9 cellular contexts compared by ENCODE assay signal in the genomic region with DNA sequence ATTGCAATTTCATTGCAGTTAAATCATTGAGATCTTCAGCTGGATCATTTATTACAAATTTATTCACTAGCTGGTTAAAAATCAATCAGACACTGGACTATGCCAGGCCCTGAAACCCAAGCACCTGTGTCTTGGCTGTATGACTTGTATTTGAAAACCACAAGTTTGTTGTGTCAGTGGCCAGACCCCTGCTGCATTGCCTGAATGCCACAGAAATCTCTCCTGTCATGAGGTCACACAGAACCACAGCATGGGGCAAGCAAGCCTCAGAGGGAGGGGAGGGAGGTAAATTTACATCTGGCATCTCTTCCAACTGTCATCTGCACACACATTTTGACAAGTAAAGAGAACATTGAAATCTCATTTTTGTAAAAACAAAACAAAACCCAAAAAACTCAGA.
DNase-seq lines count a peak whose midpoint lies in the region; ATAC-seq and TF ChIP-seq lines count a peak whose summit lies in the region.
"Had no signal": no experiment of that assay in that cellular context is flagged by ENCODE, and none has a peak within 500 bp of the region (broad histone marks: within the 10 kb centered on the region; RNA-seq: fewer than 3 reads in every experiment).

No MANE protein-coding gene starts in this region.

- peak; percentile 37 for ATAC-seq in activated CD4-positive, alpha-beta T cell treated with anti-CD3 and anti-CD28 coated beads for 36 hours
- ATAC-seq in HG03060 (IDR thresholded peaks at IDR 0.05; ENCODE audit: low read depth, unreplicated experiment), result peak; percentile 93

- intact Hi-C loops in activated CD4-positive, alpha-beta T cell treated with anti-CD3 and anti-CD28 coated beads for 36 hours (cut with DNase I, micrococcal nuclease), result no loop called here

- CTCF ChIA-PET in activated CD4-positive, alpha-beta T cell treated with anti-CD3 and anti-CD28 coated beads for 36 hours (lab: Charles Lee), result no interaction called here

- no peaks in the 10 kb centered on the region for H3K9me3 Mint-ChIP-seq in activated CD4-positive, alpha-beta T cell treated with anti-CD3 and anti-CD28 coated beads for 36 hours (ENCODE audit: low read depth)
- H3K9me3 Mint-ChIP-seq in T-helper 2 cell treated with Interferon-gamma antibody and Interleukin-4, amounts not matched to agents 5 μg/mL and 100 μg/mL, for 36 hours, result no peaks in the 10 kb centered on the region
- H3K9me3 Mint-ChIP-seq in stimulated activated naive CD8-positive, alpha-beta T cell treated with anti-CD3 and anti-CD28 coated beads, Interleukin-15, Interleukin-2, amounts not matched to agents 100 ng/mL and 50 ng/mL, for 24 hours, result no peaks in the 10 kb centered on the region
- H3K9me3 Mint-ChIP-seq in mesothelial cell of epicardium, result no peaks in the 10 kb centered on the region

- no peak for DNase-seq in activated CD4-positive, alpha-beta T cell treated with anti-CD3 and anti-CD28 coated beads for 36 hours
- no peak for DNase-seq in activated CD4-positive, alpha-beta T cell treated with anti-CD3 and anti-CD28 coated beads, Interleukin-2, amount 50 U/mL, for 4 hours
- DNase-seq in T-helper 2 cell treated with Interferon-gamma antibody and Interleukin-4, amounts not matched to agents 5 μg/mL and 100 μg/mL, for 36 hours (ENCODE audit: low spot score), result no peak
- DNase-seq in mesothelial cell of epicardium (ENCODE audit: low spot score in 2 of 2, unreplicated experiment in 2 of 2), result no peak
- no peak for DNase-seq in globus pallidus (ENCODE audit: low spot score)
- DNase-seq in mesenteric fat pad (ENCODE audit: low spot score), result no peak

- no peaks in the 10 kb centered on the region for H3K27me3 Mint-ChIP-seq in activated CD4-positive, alpha-beta T cell treated with anti-CD3 and anti-CD28 coated beads for 36 hours
- no peaks in the 10 kb centered on the region for H3K27me3 Mint-ChIP-seq in T-helper 2 cell treated with Interferon-gamma antibody and Interleukin-4, amounts not matched to agents 5 μg/mL and 100 μg/mL, for 36 hours (ENCODE audit: low read depth)
- H3K27me3 Mint-ChIP-seq in stimulated activated naive CD8-positive, alpha-beta T cell treated with anti-CD3 and anti-CD28 coated beads, Interleukin-15, Interleukin-2, amounts not matched to agents 100 ng/mL and 50 ng/mL, for 24 hours, result no peaks in the 10 kb centered on the region
- H3K27me3 Mint-ChIP-seq in mesothelial cell of epicardium (ENCODE audit: low read depth), result no peaks in the 10 kb centered on the region

- no peaks in the 10 kb centered on the region for H3K36me3 Mint-ChIP-seq in activated CD4-positive, alpha-beta T cell treated with anti-CD3 and anti-CD28 coated beads for 36 hours (ENCODE audit: low read depth)
- no peaks in the 10 kb centered on the region for H3K36me3 Mint-ChIP-seq in T-helper 2 cell treated with Interferon-gamma antibody and Interleukin-4, amounts not matched to agents 5 μg/mL and 100 μg/mL, for 36 hours (ENCODE audit: low read depth)
- H3K36me3 Mint-ChIP-seq in stimulated activated naive CD8-positive, alpha-beta T cell treated with anti-CD3 and anti-CD28 coated beads, Interleukin-15, Interleukin-2, amounts not matched to agents 100 ng/mL and 50 ng/mL, for 24 hours (ENCODE audit: low read depth), result no peaks in the 10 kb centered on the region
- no peaks in the 10 kb centered on the region for H3K36me3 Mint-ChIP-seq in mesothelial cell of epicardium

- H3K4me1 Mint-ChIP-seq in activated CD4-positive, alpha-beta T cell treated with anti-CD3 and anti-CD28 coated beads for 36 hours, result peaks cover 6% of the 10 kb centered on the region
- H3K4me1 Mint-ChIP-seq in T-helper 2 cell treated with Interferon-gamma antibody and Interleukin-4, amounts not matched to agents 5 μg/mL and 100 μg/mL, for 36 hours (ENCODE audit: low read depth), result peaks cover 21% of the 10 kb centered on the region
- H3K4me1 Mint-ChIP-seq in stimulated activated naive CD8-positive, alpha-beta T cell treated with anti-CD3 and anti-CD28 coated beads, Interleukin-15, Interleukin-2, amounts not matched to agents 100 ng/mL and 50 ng/mL, for 24 hours (ENCODE audit: low read depth), result peaks cover 20% of the 10 kb centered on the region
- H3K4me1 Mint-ChIP-seq in mesothelial cell of epicardium, result peaks cover 4% of the 10 kb centered on the region
- H3K4me1 Mint-ChIP-seq: B cell had no signal

- H3K27ac Mint-ChIP-seq in activated CD4-positive, alpha-beta T cell treated with anti-CD3 and anti-CD28 coated beads for 36 hours, result no peak overlapping the region
- H3K27ac Mint-ChIP-seq in T-helper 2 cell treated with Interferon-gamma antibody and Interleukin-4, amounts not matched to agents 5 μg/mL and 100 μg/mL, for 36 hours, result no peak overlapping the region
- H3K27ac Mint-ChIP-seq in stimulated activated naive CD8-positive, alpha-beta T cell treated with anti-CD3 and anti-CD28 coated beads, Interleukin-15, Interleukin-2, amounts not matched to agents 100 ng/mL and 50 ng/mL, for 24 hours, result peak overlapping the region; percentile 8
- H3K27ac Mint-ChIP-seq in mesothelial cell of epicardium, result no peak overlapping the region
- H3K27ac Mint-ChIP-seq: B cell had no signal

- TF ChIP-seq CTCF in mesothelial cell of epicardium (IDR thresholded peaks at IDR 0.05; ENCODE audit: unreplicated experiment), result no peak

- no peak overlapping the region for H3K4me3 Mint-ChIP-seq in activated CD4-positive, alpha-beta T cell treated with anti-CD3 and anti-CD28 coated beads for 36 hours
- peak overlapping the region; percentile 46 for H3K4me3 Mint-ChIP-seq in T-helper 2 cell treated with Interferon-gamma antibody and Interleukin-4, amounts not matched to agents 5 μg/mL and 100 μg/mL, for 36 hours
- no peak overlapping the region for H3K4me3 Mint-ChIP-seq in stimulated activated naive CD8-positive, alpha-beta T cell treated with anti-CD3 and anti-CD28 coated beads, Interleukin-15, Interleukin-2, amounts not matched to agents 100 ng/mL and 50 ng/mL, for 24 hours
- H3K4me3 Mint-ChIP-seq in mesothelial cell of epicardium, result no peak overlapping the region
- H3K4me3 Mint-ChIP-seq: B cell had no signal

- POLR2A ChIA-PET in activated CD4-positive, alpha-beta T cell treated with anti-CD3 and anti-CD28 coated beads for 36 hours (lab: Charles Lee), result no interaction called here
